8 cellular contexts compared by ENCODE assay signal in genomic region chr11:12377824-12378593, GRCh38. TPM values are rescaled to one million over a fixed set of nuclear protein-coding genes. Genes with fewer than 3 reads are reported as not detected.
A peak's percentile ranks its signal among the peaks of the same experiment; 100 is the strongest.
DNase-seq lines count a peak whose midpoint lies in the region; ATAC-seq and TF ChIP-seq lines count a peak whose summit lies in the region.

No MANE protein-coding gene starts in this region.

- H3K4me3 ChIP-seq in ectodermal cell (ENCODE audit: insufficient read depth, low read depth, low read length) (peak overlapping the region; percentile 46), right lobe of liver (peak overlapping the region; percentile 56 to 74 (median 67)), thoracic aorta (peak overlapping the region; percentile 84)

- peak; percentile 13 for DNase-seq in activated gamma-delta T cell (lab: John Stamatoyannopoulos, UW)
- no peak for DNase-seq in activated gamma-delta T cell treated with Interleukin-2 at 50 U/mL for 16 hours
- DNase-seq in SW480 (ENCODE audit: low spot score), result peak; percentile 77
- peak; percentile 81 to 87 (median 82) for DNase-seq in right lobe of liver
- DNase-seq in thoracic aorta (ENCODE audit: low spot score), result peak; percentile 32

- intact Hi-C loops in right lobe of liver (cut with DNase I), result no loop called here

- ATAC-seq in right lobe of liver (peak; percentile 87 to 94 (median 91)), thoracic aorta (ENCODE audit: insufficient number of reproducible peaks, low FRiP score, low read depth) (peak; percentile 59), HG03354 (IDR thresholded peaks at IDR 0.05; ENCODE audit: poor library complexity, severe bottlenecking, unreplicated experiment) (no peak), GM18873 (IDR thresholded peaks at IDR 0.05; ENCODE audit: low FRiP score, unreplicated experiment) (no peak)

- 2 to 3% methylated on average over 75 to 76 of the region's 76 CpGs for WGBS in ectodermal cell, 2 experiments
- 30% methylated on average over 10 of the region's 76 CpGs for WGBS in right lobe of liver (ENCODE audit: insufficient coverage, low coverage, low lambda C conversion rate, missing lambda C conversion rate)

- no peaks in the 10 kb centered on the region for H3K4me1 ChIP-seq in ectodermal cell (ENCODE audit: control insufficient read depth, insufficient read depth, low read length)
- H3K4me1 ChIP-seq in right lobe of liver, result no peaks in the 10 kb centered on the region
- H3K4me1 ChIP-seq in thoracic aorta (ENCODE audit: control insufficient read depth in 1 of 2, low read depth in 2 of 2), result peaks cover 17 to 32% of the 10 kb centered on the region in 2 donors

- H3K27ac ChIP-seq in ectodermal cell (ENCODE audit: insufficient read depth, low read depth, low read length, poor library complexity, severe bottlenecking), result peak overlapping the region; percentile 87
- H3K27ac ChIP-seq in right lobe of liver, result peak overlapping the region; percentile 88 to 93 (median 89)
- H3K27ac ChIP-seq in thoracic aorta, result peak overlapping the region; percentile 97 to 98

- TF ChIP-seq CTCF in right lobe of liver (IDR thresholded peaks at IDR 0.05), result peak in 3 of 4 donors; percentile 13 to 52 (median 31)
- TF ChIP-seq CTCF in thoracic aorta (IDR thresholded peaks at IDR 0.05), result peak; percentile 34

- peak; percentile 78 for TF ChIP-seq POLR2A in right lobe of liver (IDR thresholded peaks at IDR 0.05)

- H3K9me3 ChIP-seq in ectodermal cell (ENCODE audit: control insufficient read depth, low read length) (no peaks in the 10 kb centered on the region), right lobe of liver (no peaks in the 10 kb centered on the region), thoracic aorta (no peaks in the 10 kb centered on the region)

- H3K36me3 ChIP-seq in ectodermal cell (ENCODE audit: control insufficient read depth, insufficient read depth, low read length) (no peaks in the 10 kb centered on the region), right lobe of liver (no peaks in the 10 kb centered on the region), thoracic aorta (no peaks in the 10 kb centered on the region)

- peaks cover 14% of the 10 kb centered on the region for H3K27me3 ChIP-seq in ectodermal cell (ENCODE audit: control insufficient read depth, insufficient read depth, low read length, poor library complexity, severe bottlenecking)
- no peaks in the 10 kb centered on the region for H3K27me3 ChIP-seq in right lobe of liver
- no peaks in the 10 kb centered on the region for H3K27me3 ChIP-seq in thoracic aorta (replicated peaks; ENCODE audit: insufficient read depth)

RNA-seq across cellular contexts. Expression of gene PARVA, which starts 0.6 kb away (rescaled TPM):
- polyA plus RNA-seq in ectodermal cell (2013, experiment 1 of 4), result 25.2 TPM
- 24.9 TPM for polyA plus RNA-seq in ectodermal cell (2013, experiment 2 of 4)
- polyA plus RNA-seq in ectodermal cell (2013, experiment 3 of 4), result 14.9 TPM
- 16.9 TPM for polyA plus RNA-seq in ectodermal cell (2013, experiment 4 of 4)
- total RNA-seq in right lobe of liver, result 10 to 100 TPM; 11.1 to 27.5 (median 21.8) TPM
- total RNA-seq in thoracic aorta, result 10 to 100 TPM; 96.7 to 99.7 TPM

Comparison
In these comparisons a context has a peak if more than half of its experiments do, and no peak if none do; other contexts are left out.
1. ATAC-seq: peak in right lobe of liver (4 of 4) and thoracic aorta (single experiment); none in HG03354 (single experiment) and GM18873 (single experiment).
2. Peak in every context shown above with its lines, with median percentiles within 50 percentile points of each other: H3K27ac ChIP-seq and H3K4me3 ChIP-seq.